In the genomic region with DNA sequence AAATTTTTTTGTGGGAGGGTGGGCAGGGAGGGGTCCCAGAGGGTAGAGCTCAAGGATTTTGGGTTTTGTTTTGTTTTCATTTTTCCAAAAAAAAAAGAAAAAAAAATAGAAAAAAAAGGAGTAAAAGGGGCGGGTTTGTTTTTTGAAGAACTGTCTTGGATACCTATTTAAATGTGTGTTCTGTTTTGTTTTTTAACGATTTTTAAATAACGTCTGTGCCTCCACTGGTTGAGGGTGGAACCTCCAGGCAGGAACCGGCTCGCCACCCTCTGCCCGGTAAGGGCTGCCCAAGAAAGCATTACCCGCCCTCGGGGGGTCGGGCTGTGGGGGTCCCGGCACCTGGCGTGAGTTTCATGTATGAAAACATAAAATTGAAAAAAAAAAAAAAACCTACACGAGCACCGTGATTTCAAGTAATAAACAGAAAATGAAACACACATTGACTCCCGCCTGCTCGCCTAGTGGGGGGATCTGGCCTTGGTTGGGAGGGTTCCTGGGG, we compare ENCODE assay signal across 9 cellular contexts. TPM values are rescaled to one million over a fixed set of nuclear protein-coding genes. Genes with fewer than 3 reads are reported as not detected.
A peak's percentile ranks its signal among the peaks of the same experiment; 100 is the strongest.
DNase-seq lines count a peak whose midpoint lies in the region; ATAC-seq and TF ChIP-seq lines count a peak whose summit lies in the region.
"Had no signal": no experiment of that assay in that cellular context is flagged by ENCODE, and none has a peak within 500 bp of the region (broad histone marks: within the 10 kb centered on the region; RNA-seq: fewer than 3 reads in every experiment).

No MANE protein-coding gene starts in this region.

- DNase-seq in NT2/D1 (ENCODE audit: low read depth, low spot score) (no peak), dermis blood vessel endothelial cell (no peak), NCI-H187 (lab: John Stamatoyannopoulos, UW) (no peak)
- no peak for DNase-seq in activated effector memory CD4-positive, alpha-beta T cell treated with anti-CD3 and anti-CD28 coated beads, Interleukin-2, amount 50 U/mL, for 16 hours
- DNase-seq: NCI-H2171 treated with DMSO at 0.1 percent for 48 hours had no signal

- H3K27me3 ChIP-seq in NT2/D1 (ENCODE audit: insufficient read depth, insufficient read length) (no peaks in the 10 kb centered on the region), duodenal mucosa (ENCODE audit: control insufficient read depth in 1 of 2, insufficient read depth in 2 of 2, low read length in 2 of 2) (no peaks in the 10 kb centered on the region), parathyroid adenoma (ENCODE audit: control insufficient read depth, insufficient read depth, low read length) (no peaks in the 10 kb centered on the region)

- peaks cover 14% of the 10 kb centered on the region; the same call in 1 of the 2 replicates for H3K4me1 ChIP-seq in ES-I3 (ENCODE audit: insufficient read depth, low read length)
- H3K4me1 ChIP-seq in NT2/D1 (ENCODE audit: insufficient read depth, insufficient read length) = peaks cover 48% of the 10 kb centered on the region
- H3K4me1 ChIP-seq in duodenal mucosa (ENCODE audit: control insufficient read depth in 1 of 2, insufficient read depth in 2 of 2, low read length in 2 of 2) = peaks cover 59 to 64% of the 10 kb centered on the region in 2 donors
- H3K4me1 ChIP-seq in parathyroid adenoma = peaks cover 25% of the 10 kb centered on the region

- H3K36me3 ChIP-seq in ES-I3 (ENCODE audit: insufficient read depth, low read length) (peaks cover 21% of the 10 kb centered on the region), NT2/D1 (ENCODE audit: insufficient read depth, insufficient read length, low read length) (peaks cover 44% of the 10 kb centered on the region), duodenal mucosa (ENCODE audit: control insufficient read depth in 1 of 2, insufficient read depth in 2 of 2, low read length in 2 of 2) (peaks cover 20 to 29% of the 10 kb centered on the region in 2 donors), parathyroid adenoma (ENCODE audit: control insufficient read depth, insufficient read depth, low read length) (no peaks in the 10 kb centered on the region)

- H3K27ac ChIP-seq in duodenal mucosa (ENCODE audit: low read depth, low read length) (peak overlapping the region; percentile 99), parathyroid adenoma (peak overlapping the region; percentile 84)

- H3K9me3 ChIP-seq in ES-I3 (ENCODE audit: control insufficient read depth, insufficient read depth, low read length) = no peaks in the 10 kb centered on the region
- no peaks in the 10 kb centered on the region for H3K9me3 ChIP-seq in NT2/D1 (ENCODE audit: insufficient read depth, low read length)
- H3K9me3 ChIP-seq in duodenal mucosa (ENCODE audit: control insufficient read depth in 1 of 2, low read length in 2 of 2) = no peaks in the 10 kb centered on the region
- no peaks in the 10 kb centered on the region for H3K9me3 ChIP-seq in parathyroid adenoma (ENCODE audit: control insufficient read depth, low read length)

- H3K4me3 ChIP-seq in NT2/D1 (ENCODE audit: insufficient read length, low read depth) (no peak overlapping the region), duodenal mucosa (ENCODE audit: low read depth in 1 of 2, low read length in 2 of 2) (peak overlapping the region; percentile 54 to 63), parathyroid adenoma (ENCODE audit: low read depth, low read length) (no peak overlapping the region)

- ATAC-seq in GM19455 (IDR thresholded peaks at IDR 0.05; ENCODE audit: unreplicated experiment) = no peak

- no peak for TF ChIP-seq CTCF in parathyroid adenoma (IDR thresholded peaks at IDR 0.05)

- H3K4me2 ChIP-seq in parathyroid adenoma (ENCODE audit: low read length) = peak overlapping the region; percentile 22

- H3K9ac ChIP-seq in ES-I3 (ENCODE audit: low read depth, low read length) (0 out of 2 replicates have a peak overlapping the region, but pooled peaks have one; percentile 41), NT2/D1 (ENCODE audit: insufficient read length, low read depth) (peak overlapping the region; percentile 3), duodenal mucosa (ENCODE audit: low read depth in 1 of 2, low read length in 2 of 2) (peak overlapping the region; percentile 76 to 82), parathyroid adenoma (no peak overlapping the region)

- no peak overlapping the region for H2AFZ ChIP-seq in parathyroid adenoma

- H3K79me2 ChIP-seq in parathyroid adenoma = no peaks in the 10 kb centered on the region

RNA-seq across cellular contexts. Expression of a gene that starts 10.4 kb away (rescaled TPM):
- total RNA-seq in dermis blood vessel endothelial cell = 22.1 and 27.9 TPM in 2 replicates

RNA-seq across cellular contexts. Expression of a gene that starts 10.4 kb away (rescaled TPM):
- 83.1 and 192 TPM in 2 replicates for total RNA-seq in dermis blood vessel endothelial cell

RNA-seq across cellular contexts. Expression of a gene that starts 16.6 kb away (rescaled TPM):
- total RNA-seq in dermis blood vessel endothelial cell = 22.0 and 25.0 TPM in 2 replicates

RNA-seq across cellular contexts. Expression of a gene that starts 17.2 kb away (rescaled TPM):
- 19.9 and 31.1 TPM in 2 replicates for total RNA-seq in dermis blood vessel endothelial cell

RNA-seq across cellular contexts. Expression of a gene that starts 21.0 kb away (rescaled TPM):
- total RNA-seq in dermis blood vessel endothelial cell = 2.7 and 2.8 TPM in 2 replicates

Comparison
In these comparisons a context has a peak if more than half of its experiments do, and no peak if none do; other contexts are left out.
1. H3K4me3 ChIP-seq: peak in duodenal mucosa (2 of 2); none in NT2/D1 (single experiment) and parathyroid adenoma (single experiment).